Comparison of ENCODE assay signal across 8 cellular contexts in the genomic region with DNA sequence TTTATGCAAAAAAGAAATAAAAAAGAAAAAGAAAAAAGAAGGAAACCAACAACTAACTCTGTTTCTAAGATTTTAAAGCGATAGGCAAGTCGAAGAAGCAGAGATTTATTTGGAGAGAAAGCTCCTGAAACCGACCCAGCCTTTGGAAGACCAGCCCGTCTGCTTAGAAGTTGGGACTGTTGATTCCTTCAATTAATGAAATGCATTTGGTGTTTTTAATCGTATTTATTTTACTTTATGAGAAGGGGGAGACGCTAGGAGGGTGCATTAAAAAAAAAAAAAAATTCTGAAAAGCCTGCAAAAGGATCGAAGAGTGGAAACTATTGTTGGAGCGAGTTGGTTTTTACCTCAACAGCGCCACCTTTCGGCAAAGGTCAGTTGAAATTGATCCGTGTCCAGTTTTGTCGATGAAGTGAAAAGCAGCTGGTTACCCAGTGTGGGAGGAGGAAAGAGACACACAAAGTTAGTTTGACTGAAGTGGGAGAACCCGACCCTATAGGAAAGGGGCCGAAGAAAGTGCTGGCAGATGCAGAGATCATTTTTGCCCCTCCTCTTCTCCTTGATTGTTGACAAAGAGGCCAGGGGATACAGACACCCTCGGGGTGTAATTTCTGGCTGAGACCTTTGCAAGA. TPM values are rescaled to one million over a fixed set of nuclear protein-coding genes. Genes with fewer than 3 reads are reported as not detected.
DNase-seq lines count a peak whose midpoint lies in the region; ATAC-seq and TF ChIP-seq lines count a peak whose summit lies in the region.

No MANE protein-coding gene starts in this region.

- H3K27ac ChIP-seq in thoracic aorta, result peak overlapping the region; percentile 87 to 88

- peak overlapping the region; percentile 90 for H3K4me3 ChIP-seq in thoracic aorta

- H3K36me3 ChIP-seq in thoracic aorta, result no peaks in the 10 kb centered on the region

- intact Hi-C loops in Right ventricle myocardium superior (cut with DNase I), result loop anchor here (5.0 to 10.0 kb wide), 2 partner anchors 1100 to 1477 kb away; no protein-coding TSS in a partner anchor

- peaks cover 26% of the 10 kb centered on the region for H3K4me1 Mint-ChIP-seq in activated naive CD8-positive, alpha-beta T cell (ENCODE audit: low read depth)
- peaks cover 32% of the 10 kb centered on the region for H3K4me1 Mint-ChIP-seq in osteocyte (ENCODE audit: unreplicated experiment)

- peak; percentile 85 for TF ChIP-seq CTCF in osteocyte (IDR thresholded peaks at IDR 0.05)
- TF ChIP-seq CTCF in thoracic aorta (IDR thresholded peaks at IDR 0.05), result peak; percentile 81

- H3K27me3 ChIP-seq in thoracic aorta (replicated peaks; ENCODE audit: insufficient read depth), result no peaks in the 10 kb centered on the region

- no peak overlapping the region for H3K27ac Mint-ChIP-seq in activated naive CD8-positive, alpha-beta T cell
- peak overlapping the region; percentile 96 for H3K27ac Mint-ChIP-seq in osteocyte (ENCODE audit: unreplicated experiment)

- H3K36me3 Mint-ChIP-seq in activated naive CD8-positive, alpha-beta T cell, result no peaks in the 10 kb centered on the region
- H3K36me3 Mint-ChIP-seq in osteocyte (ENCODE audit: unreplicated experiment), result peaks cover 9% of the 10 kb centered on the region

- no peaks in the 10 kb centered on the region for H3K9me3 ChIP-seq in thoracic aorta

- H3K9me3 Mint-ChIP-seq in activated naive CD8-positive, alpha-beta T cell (ENCODE audit: low read depth), result no peaks in the 10 kb centered on the region
- no peaks in the 10 kb centered on the region for H3K9me3 Mint-ChIP-seq in osteocyte (ENCODE audit: unreplicated experiment)

- H3K4me1 ChIP-seq in thoracic aorta (ENCODE audit: control insufficient read depth in 1 of 2, low read depth in 2 of 2), result peaks cover 0 to 21% of the 10 kb centered on the region in 2 donors

- DNase-seq in DMS153 (lab: John Stamatoyannopoulos, UW), result peak; percentile 80
- peak; percentile 67 to 70 for DNase-seq in Kasumi-1 (lab: John Stamatoyannopoulos, UW)
- DNase-seq in SK-MEL-5 (ENCODE audit: low read depth, low spot score), result peak; percentile 88
- DNase-seq in Right ventricle myocardium superior, result peak; percentile 75
- DNase-seq in osteocyte (ENCODE audit: extremely low spot score, unreplicated experiment), result peak; percentile 90
- DNase-seq in thoracic aorta (ENCODE audit: low spot score), result peak; percentile 29
- no peak for DNase-seq in cortex of kidney (lab: John Stamatoyannopoulos, UW)

- peaks cover 38% of the 10 kb centered on the region for H3K27me3 Mint-ChIP-seq in activated naive CD8-positive, alpha-beta T cell
- no peaks in the 10 kb centered on the region for H3K27me3 Mint-ChIP-seq in osteocyte (ENCODE audit: unreplicated experiment)

- ATAC-seq in Right ventricle myocardium superior (ENCODE audit: poor library complexity) (peak; percentile 62), thoracic aorta (ENCODE audit: insufficient number of reproducible peaks, low FRiP score, low read depth) (no peak)

- H3K4me3 Mint-ChIP-seq in activated naive CD8-positive, alpha-beta T cell, result peak overlapping the region; percentile 91
- peak overlapping the region; percentile 95 for H3K4me3 Mint-ChIP-seq in osteocyte (ENCODE audit: unreplicated experiment)

- in situ Hi-C loops in SK-MEL-5 (cut with HindIII; ENCODE audit: low pct_unique_long_range_greater_than_20kb, low sequenced_read_pairs), result no loop called here

RNA-seq across cellular contexts. Expression of a gene that starts 1.6 kb away (rescaled TPM):
- total RNA-seq in SK-MEL-5 (2014; rRNA removed; shearing (Covaris generic)), result 10.0 and 10.2 TPM in 2 replicates
- polyA plus RNA-seq in SK-MEL-5 (2015; cell fraction: cytosol; rRNA removed), result 27.1 and 29.4 TPM in 2 replicates
- polyA plus RNA-seq in SK-MEL-5 (2015; cell fraction: nucleus; rRNA removed), result 15.4 and 18.6 TPM in 2 replicates
- total RNA-seq in Right ventricle myocardium superior (19.6 TPM), osteocyte (63.6 and 70.3 TPM in 2 replicates), thoracic aorta (10 to 100 TPM; 20.0 to 41.8 TPM)
